In genomic region chr7:27083646-27084045, GRCh38 we compare ENCODE assay signal across 29 cellular contexts. TPM values are rescaled to one million over a fixed set of nuclear protein-coding genes. Genes with fewer than 3 reads are reported as not detected.
A peak's percentile ranks its signal among the peaks of the same experiment; 100 is the strongest.
DNase-seq lines count a peak whose midpoint lies in the region; ATAC-seq and TF ChIP-seq lines count a peak whose summit lies in the region.
"Had no signal": no experiment of that assay in that cellular context is flagged by ENCODE, and none has a peak within 500 bp of the region (broad histone marks: within the 10 kb centered on the region; RNA-seq: fewer than 3 reads in every experiment).

No MANE protein-coding gene starts in this region.

- TF ChIP-seq CTCF in GM20000 (IDR thresholded peaks at IDR 0.05; ENCODE audit: extremely low read depth, missing control alignments) (no peak), ascending aorta (IDR thresholded peaks at IDR 0.05) (no peak)

- H3K9ac ChIP-seq in BLaER1, result no peak overlapping the region

- H3K36me3 ChIP-seq in BLaER1, result no peaks in the 10 kb centered on the region
- no peaks in the 10 kb centered on the region for H3K36me3 ChIP-seq in ascending aorta
- H3K36me3 ChIP-seq: cardiac muscle cell, transverse colon had no signal

- H4K20me1 ChIP-seq in BLaER1, result no peaks in the 10 kb centered on the region

- peaks cover 2 to 12% (median 10%) of the 10 kb centered on the region in 3 donors for H3K4me1 Mint-ChIP-seq in T-cell

- intact Hi-C loops in ascending aorta (cut with DNase I), result no loop called here

- H3K27ac ChIP-seq in BLaER1 (no peak overlapping the region), ascending aorta (no peak overlapping the region)
- H3K27ac ChIP-seq: cardiac muscle cell, coronary artery, transverse colon had no signal

- H3K4me3 ChIP-seq in BLaER1 (no peak overlapping the region), ascending aorta (no peak overlapping the region)
- H3K4me3 ChIP-seq: cardiac muscle cell, coronary artery, transverse colon had no signal

- no peaks in the 10 kb centered on the region for H3K36me3 Mint-ChIP-seq in T-cell
- H3K36me3 Mint-ChIP-seq: activated naive CD8-positive, alpha-beta T cell treated with anti-CD3 and anti-CD28 coated beads, Interleukin-2, amount 10 ng/mL, durations not matched to agents 7 days and 5 days; CD8-positive, alpha-beta T cell; natural killer cell had no signal

- CTCF ChIA-PET in T-cell (lab: Charles Lee), result interaction anchor here in 1 of 2 donors (1.7 kb wide), 1 partner anchor 1235 kb away, joined by 4 read pairs; no protein-coding TSS in a partner anchor

- H3K9me3 ChIP-seq in BLaER1 (peaks cover 12% of the 10 kb centered on the region), ascending aorta (no peaks in the 10 kb centered on the region)
- H3K9me3 ChIP-seq: transverse colon had no signal

- H3K27me3 Mint-ChIP-seq in T-cell, result peaks cover 21 to 28% of the 10 kb centered on the region in 2 donors

- H3K4me1 ChIP-seq in BLaER1, result peaks cover 6% of the 10 kb centered on the region; the same call in 1 of the 2 replicates
- peaks cover 0 to 2% of the 10 kb centered on the region in 2 donors for H3K4me1 ChIP-seq in ascending aorta

- no peaks in the 10 kb centered on the region for H3K9me3 Mint-ChIP-seq in T-cell
- H3K9me3 Mint-ChIP-seq: activated B cell treated with CpG ODN at 0.5 μM for 24 hours; activated naive CD8-positive, alpha-beta T cell treated with anti-CD3 and anti-CD28 coated beads, Interleukin-2, amount 10 ng/mL, durations not matched to agents 7 days and 5 days; activated T-cell treated with anti-CD3 and anti-CD28 coated beads, Interleukin-2, amount 50 U/mL, for 24 hours; CD8-positive, alpha-beta T cell; natural killer cell had no signal

- peak overlapping the region; percentile 15; the same call in 1 of the 2 replicates for H3K4me2 ChIP-seq in BLaER1

- no peak overlapping the region for H3K4me3 Mint-ChIP-seq in T-cell
- H3K4me3 Mint-ChIP-seq: activated B cell treated with CpG ODN at 0.5 μM for 24 hours; activated naive CD8-positive, alpha-beta T cell treated with anti-CD3 and anti-CD28 coated beads, Interleukin-2, amount 10 ng/mL, durations not matched to agents 7 days and 5 days; activated T-cell treated with anti-CD3 and anti-CD28 coated beads, Interleukin-2, amount 50 U/mL, for 24 hours; B cell; CD8-positive, alpha-beta T cell; natural killer cell had no signal

- POLR2A ChIA-PET in T-cell (lab: Charles Lee), result no interaction called here

- no peak overlapping the region for H3K27ac Mint-ChIP-seq in T-cell
- H3K27ac Mint-ChIP-seq: activated B cell treated with CpG ODN at 0.5 μM for 24 hours; activated naive CD8-positive, alpha-beta T cell treated with anti-CD3 and anti-CD28 coated beads, Interleukin-2, amount 10 ng/mL, durations not matched to agents 7 days and 5 days; activated T-cell treated with anti-CD3 and anti-CD28 coated beads, Interleukin-2, amount 50 U/mL, for 24 hours; B cell; CD8-positive, alpha-beta T cell; natural killer cell had no signal

- DNase-seq in GM20000 (ENCODE audit: low spot score) (peak; percentile 41), NCI-H510A (lab: John Stamatoyannopoulos, UW) (peak; percentile 15), activated gamma-delta T cell (lab: John Stamatoyannopoulos, UW) (no peak), T-cell (no peak), ascending aorta (ENCODE audit: low spot score in 2 of 2) (no peak)
- DNase-seq: activated B cell treated with CpG ODN at 0.5 μM for 24 hours; activated CD4-positive, alpha-beta T cell treated with anti-CD3 and anti-CD28 coated beads, Interleukin-2, amount 50 U/mL, for 1 hour; activated gamma-delta T cell treated with Interleukin-2 at 50 U/mL for 16 hours; activated naive CD8-positive, alpha-beta T cell treated with anti-CD3 and anti-CD28 coated beads, Interleukin-2, amount 10 ng/mL, durations not matched to agents 7 days and 5 days; activated T-cell treated with anti-CD3 and anti-CD28 coated beads, Interleukin-2, amount 50 U/mL, for 24 hours; CD8-positive, alpha-beta T cell; effector memory CD4-positive, alpha-beta T cell; hippocampal formation; Karpas-422; natural killer cell; NCI-H1436; NCI-H2107; stimulated activated CD4-positive, alpha-beta T cell treated with anti-CD3 and anti-CD28 coated beads, Interleukin-4, amount 100 ng/mL, for 24 hours; transverse colon had no signal

- ATAC-seq in GM18520 (IDR thresholded peaks at IDR 0.05; ENCODE audit: unreplicated experiment), result peak; percentile 73
- no peak for ATAC-seq in GM18873 (IDR thresholded peaks at IDR 0.05; ENCODE audit: low FRiP score, unreplicated experiment)
- no peak for ATAC-seq in T-cell (replicated peaks in 1 of 4)
- ATAC-seq: CD8-positive, alpha-beta T cell had no signal

- no peaks in the 10 kb centered on the region for H3K27me3 ChIP-seq in BLaER1
- H3K27me3 ChIP-seq in ascending aorta, result peaks cover 8% of the 10 kb centered on the region

RNA-seq across cellular contexts. Expression of gene HOXA1, which starts 12.2 kb away (rescaled TPM):
- total RNA-seq in T-cell, result under 1 TPM; 0.28 to 0.66 (median 0.54) TPM
- not detected for total RNA-seq in ascending aorta
- total RNA-seq: A673 had no signal

RNA-seq across cellular contexts. Expression of gene HOXA2, which starts 18.8 kb away (rescaled TPM):
- total RNA-seq in T-cell (not detected), ascending aorta (36.5 TPM)
- total RNA-seq: A673; activated B cell treated with CpG ODN at 0.5 μM for 24 hours; activated naive CD8-positive, alpha-beta T cell treated with anti-CD3 and anti-CD28 coated beads, Interleukin-2, amount 10 ng/mL, durations not matched to agents 7 days and 5 days; astrocyte; B cell; CD8-positive, alpha-beta T cell; natural killer cell; T-helper 1 cell treated with Interleukin-12 subunit alpha and Interleukin-12 subunit beta and Interleukin-4 antibody, amounts not matched to agents 30 ng/mL and 1 ng/mL, for 36 hours had no signal

RNA-seq across cellular contexts. Expression of gene HOXA4, which starts 46.9 kb away (rescaled TPM):
- total RNA-seq in T-cell, result under 1 TPM in 3 of 5 donors, not detected in 2; 0.25 to 0.38 (median 0.36) TPM
- total RNA-seq in ascending aorta, result 2.1 TPM
- total RNA-seq: A673, astrocyte, B cell, cardiac muscle cell, mononuclear cell had no signal

RNA-seq across cellular contexts. Expression of gene HOXA5, which starts 59.8 kb away (rescaled TPM):
- total RNA-seq in T-cell, result under 1 TPM in 2 of 5 donors, not detected in 3; 0.18 to 0.32 TPM
- total RNA-seq in ascending aorta, result 22.0 TPM
- total RNA-seq: A673; activated B cell treated with CpG ODN at 0.5 μM for 24 hours; activated naive CD8-positive, alpha-beta T cell treated with anti-CD3 and anti-CD28 coated beads, Interleukin-2, amount 10 ng/mL, durations not matched to agents 7 days and 5 days; astrocyte; B cell; cardiac muscle cell; T-helper 1 cell treated with Interleukin-12 subunit alpha and Interleukin-12 subunit beta and Interleukin-4 antibody, amounts not matched to agents 30 ng/mL and 1 ng/mL, for 36 hours had no signal

Comparison
In these comparisons a context has a peak if more than half of its experiments do, and no peak if none do; other contexts are left out.
1. DNase-seq: peak in GM20000 (single experiment) and NCI-H510A (single experiment); none in activated gamma-delta T cell (single experiment), T-cell (0 of 34) and ascending aorta (0 of 2).
2. RNA of gene HOXA2, which starts 18.8 kb away (total RNA-seq): 36.5 TPM in ascending aorta (single experiment); not detected in T-cell; every median in the first group is over 10 times any median in the second.